In the genomic region with DNA sequence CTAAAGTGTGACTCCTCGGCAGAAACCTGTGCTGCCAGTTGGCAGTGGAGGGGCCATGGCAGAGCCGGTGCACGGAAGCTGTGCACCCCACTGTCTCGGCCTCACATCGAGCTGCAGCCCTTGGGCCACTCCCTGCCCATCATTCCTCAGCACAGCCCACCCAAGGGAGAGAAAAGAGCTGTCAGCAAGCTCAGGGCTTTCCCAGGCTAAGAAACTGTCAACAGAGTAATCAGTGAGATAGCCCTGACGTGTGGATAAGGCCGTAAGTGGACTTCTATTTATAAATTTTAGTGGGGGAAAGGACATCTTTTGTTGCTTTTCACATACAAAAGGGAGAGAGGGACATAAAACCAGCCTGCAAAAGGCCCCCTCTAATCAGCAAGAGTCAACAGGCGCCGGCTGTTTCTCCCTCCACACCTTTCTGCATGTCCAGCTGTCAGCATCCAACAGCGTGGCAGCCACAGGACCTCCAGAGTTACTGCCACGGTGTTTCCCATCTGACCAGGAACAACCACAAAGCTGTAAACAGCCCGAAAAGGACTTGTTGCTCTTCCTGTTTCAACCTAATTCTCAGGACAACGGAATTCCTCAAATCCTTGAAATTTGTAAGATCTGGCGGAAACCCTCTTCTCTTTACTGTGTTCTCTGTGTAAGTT, we compare ENCODE assay signal across 1 cellular context.
TF ChIP-seq lines count a peak whose summit lies in the region.

No MANE protein-coding gene starts in this region.

TF ChIP-seq in GM23338, 12 proteins besides CTCF, POLR2A, EP300 and RAD21:
- TF ChIP-seq REST (IDR thresholded peaks at IDR 0.05; ENCODE audit: unreplicated experiment) (no peak), STAT1 (IDR thresholded peaks at IDR 0.05; ENCODE audit: unreplicated experiment) (no peak), POLR2AphosphoS5 (IDR thresholded peaks at IDR 0.05; ENCODE audit: low read depth) (no peak), ZNF462 (CRISPR knock-in tag; IDR thresholded peaks at IDR 0.05) (no peak), NANOG (IDR thresholded peaks at IDR 0.05; ENCODE audit: borderline replicate concordance) (no peak), JUNB (IDR thresholded peaks at IDR 0.05; ENCODE audit: unreplicated experiment) (no peak), CREB1 (CRISPR knock-in tag; IDR thresholded peaks at IDR 0.05; ENCODE audit: low read depth) (no peak), ZNF331 (CRISPR knock-in tag; IDR thresholded peaks at IDR 0.05; ENCODE audit: low read depth) (no peak), EZH2phosphoT487 (IDR thresholded peaks at IDR 0.05; ENCODE audit: unreplicated experiment) (no peak), ZNF114 (CRISPR knock-in tag; IDR thresholded peaks at IDR 0.05) (no peak), ETS1 (IDR thresholded peaks at IDR 0.05) (no peak), EZH2 (IDR thresholded peaks at IDR 0.05; ENCODE audit: low read depth, unreplicated experiment) (no peak)
